1 cellular context compared by ENCODE assay signal in the genomic region with DNA sequence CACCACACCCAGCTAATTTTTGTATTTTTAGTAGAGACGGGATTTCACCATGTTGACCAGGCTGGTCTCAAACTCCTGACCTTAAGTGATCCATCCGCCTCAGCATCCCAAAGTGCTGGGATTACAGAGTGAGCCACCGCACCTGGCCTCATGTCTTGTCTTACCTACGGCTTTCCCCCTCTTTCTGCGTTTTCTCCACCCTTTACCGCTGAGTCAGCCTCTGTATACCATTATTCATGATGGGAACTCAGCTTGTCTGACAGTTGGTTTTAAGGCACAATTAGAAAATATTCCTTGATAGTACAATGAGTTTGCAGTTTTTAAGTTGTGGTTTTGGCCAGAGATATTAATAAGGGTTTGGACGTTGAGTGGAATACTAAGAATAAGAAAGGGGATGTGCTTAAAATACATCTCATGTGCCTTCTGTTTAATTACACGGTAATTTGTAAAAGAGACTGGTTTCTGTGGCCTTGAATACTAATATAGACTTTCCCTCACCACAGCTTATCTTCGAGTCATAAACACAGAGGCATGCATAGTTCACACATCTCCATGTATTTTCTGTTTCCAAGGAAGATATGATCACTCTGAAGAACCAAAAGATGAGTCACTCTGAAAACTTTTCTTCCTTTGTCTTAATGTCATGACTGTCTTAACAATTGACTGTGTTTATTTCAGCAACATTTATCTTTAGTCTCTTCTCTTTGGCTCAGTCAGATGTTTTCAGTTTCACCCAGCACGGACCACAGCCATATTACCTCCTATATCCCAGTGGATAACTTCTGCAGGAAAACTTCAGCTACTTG.
TF ChIP-seq lines count a peak whose summit lies in the region.

No MANE protein-coding gene starts in this region.

TF ChIP-seq in IMR-90, 13 proteins besides CTCF, POLR2A, EP300 and RAD21:
- TF ChIP-seq MAFK (IDR thresholded peaks at IDR 0.05; ENCODE audit: low read depth, low read length) (peak; percentile 76), FOS (IDR thresholded peaks at IDR 0.05; ENCODE audit: low read depth, low read length) (peak; percentile 85), CEBPB (IDR thresholded peaks at IDR 0.05; ENCODE audit: low read depth, low read length) (no peak), USF2 (IDR thresholded peaks at IDR 0.05; ENCODE audit: low read depth, low read length) (no peak), BHLHE40 (IDR thresholded peaks at IDR 0.05; ENCODE audit: low read depth, low read length) (peak; percentile 64), RCOR1 (IDR thresholded peaks at IDR 0.05; ENCODE audit: insufficient replicate concordance, low read length) (peak; percentile 7)
